17 cellular contexts compared by ENCODE assay signal in the genomic region with DNA sequence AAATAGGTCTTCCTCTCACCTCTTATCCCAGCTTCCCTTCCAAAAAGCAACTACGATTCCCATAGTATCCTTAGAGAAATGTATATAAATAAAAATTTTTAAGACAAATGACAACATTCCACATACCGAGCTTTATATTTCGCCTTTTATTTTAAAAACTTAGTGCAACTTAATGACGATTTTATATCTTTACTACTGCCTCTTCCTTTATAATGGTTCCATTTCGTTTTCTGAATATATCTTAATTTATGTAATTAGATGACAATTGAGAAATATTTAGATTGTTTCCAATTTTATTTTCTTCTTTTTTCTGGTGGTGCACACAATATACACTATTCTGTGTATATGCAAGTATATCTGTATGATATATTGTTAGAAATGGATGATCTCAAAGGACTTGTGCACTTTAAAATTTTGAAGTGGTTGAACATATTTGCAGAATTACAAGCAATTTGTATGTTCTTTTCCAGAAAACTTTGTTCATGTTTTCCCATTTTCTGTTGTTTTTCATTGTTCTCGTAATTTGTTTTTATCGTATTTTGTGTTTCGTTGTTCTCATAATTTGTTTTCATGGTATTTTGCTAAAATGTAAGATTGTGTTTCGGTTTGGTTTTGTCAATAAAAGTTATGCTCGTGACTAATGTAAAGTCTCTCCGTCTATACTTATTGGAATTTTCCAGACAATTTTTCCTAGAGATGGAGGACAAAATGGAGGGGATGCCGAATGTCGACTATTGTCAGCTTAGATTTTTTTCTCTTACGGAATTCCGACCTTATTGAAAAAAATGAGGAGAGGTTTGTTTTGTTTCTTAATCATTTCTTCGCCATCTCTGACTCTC. TPM values are rescaled to one million over a fixed set of nuclear protein-coding genes. Genes with fewer than 3 reads are reported as not detected.
"Had no signal": no experiment of that assay in that cellular context is flagged by ENCODE, and none has a peak within 500 bp of the region (broad histone marks: within the 10 kb centered on the region; RNA-seq: fewer than 3 reads in every experiment).

No MANE protein-coding gene starts in this region.

- H3K4me3 ChIP-seq: lower lobe of right lung, tibial artery, uterus had no signal

- H3K36me3 ChIP-seq: lower lobe of right lung, neutrophil, tibial artery, uterus had no signal

- H3K4me1 Mint-ChIP-seq: brain had no signal

- H3K9me3 Mint-ChIP-seq: activated CD4-positive, alpha-beta memory T cell treated with anti-CD3 and anti-CD28 coated beads, Interleukin-2, amount 10 ng/mL, durations not matched to agents 7 days and 5 days; activated naive CD4-positive, alpha-beta T cell treated with anti-CD3 and anti-CD28 coated beads for 36 hours; central memory CD8-positive, alpha-beta T cell; stimulated activated effector memory CD8-positive, alpha-beta T cell treated with anti-CD3 and anti-CD28 coated beads, Interleukin-12 subunit alpha, Interleukin-12 subunit beta, amount 100 ng/mL, for 72 hours had no signal

- H3K4me3 Mint-ChIP-seq: activated CD4-positive, alpha-beta memory T cell treated with anti-CD3 and anti-CD28 coated beads, Interleukin-2, amount 10 ng/mL, durations not matched to agents 7 days and 5 days; activated naive CD4-positive, alpha-beta T cell treated with anti-CD3 and anti-CD28 coated beads for 36 hours; brain; central memory CD8-positive, alpha-beta T cell; stimulated activated effector memory CD8-positive, alpha-beta T cell treated with anti-CD3 and anti-CD28 coated beads, Interleukin-12 subunit alpha, Interleukin-12 subunit beta, amount 100 ng/mL, for 72 hours had no signal

- H3K27ac Mint-ChIP-seq: activated CD4-positive, alpha-beta memory T cell treated with anti-CD3 and anti-CD28 coated beads, Interleukin-2, amount 10 ng/mL, durations not matched to agents 7 days and 5 days; activated naive CD4-positive, alpha-beta T cell treated with anti-CD3 and anti-CD28 coated beads for 36 hours; brain; immature natural killer cell; stimulated activated effector memory CD8-positive, alpha-beta T cell treated with anti-CD3 and anti-CD28 coated beads, Interleukin-12 subunit alpha, Interleukin-12 subunit beta, amount 100 ng/mL, for 72 hours had no signal

- H3K9me3 ChIP-seq: lower lobe of right lung, neutrophil, tibial artery, uterus had no signal

- H3K27ac ChIP-seq: lower lobe of right lung, neutrophil, tibial artery, uterus had no signal

- DNase-seq: activated CD4-positive, alpha-beta memory T cell treated with anti-CD3 and anti-CD28 coated beads, Interleukin-2, amount 10 ng/mL, durations not matched to agents 7 days and 5 days; activated CD4-positive, alpha-beta T cell treated with anti-CD3 and anti-CD28 coated beads for 1 hour; activated naive CD4-positive, alpha-beta T cell treated with anti-CD3 and anti-CD28 coated beads for 36 hours; dermis blood vessel endothelial cell; immature natural killer cell; left cardiac atrium; lower lobe of right lung; naive thymus-derived CD8-positive, alpha-beta T cell; right cardiac atrium; tibial artery; uterus had no signal

- H3K4me1 ChIP-seq: uterus had no signal

- ATAC-seq: esophagus mucosa; left cardiac atrium; lower lobe of right lung; naive thymus-derived CD8-positive, alpha-beta T cell; right cardiac atrium; stimulated activated effector memory CD8-positive, alpha-beta T cell treated with anti-CD3 and anti-CD28 coated beads, Interleukin-12 subunit alpha, Interleukin-12 subunit beta, amount 100 ng/mL, for 72 hours had no signal

- H3K36me3 Mint-ChIP-seq: brain, immature natural killer cell had no signal

RNA-seq across cellular contexts. Expression of gene HOXB13, which starts 20.4 kb away (rescaled TPM):
- total RNA-seq: activated CD4-positive, alpha-beta memory T cell treated with anti-CD3 and anti-CD28 coated beads, Interleukin-2, amount 10 ng/mL, durations not matched to agents 7 days and 5 days; activated naive CD4-positive, alpha-beta T cell treated with anti-CD3 and anti-CD28 coated beads for 36 hours; dermis blood vessel endothelial cell; esophagus mucosa; left cardiac atrium; lower lobe of right lung; naive thymus-derived CD8-positive, alpha-beta T cell; posterior vena cava; right cardiac atrium; uterus had no signal
- polyA plus RNA-seq: immature natural killer cell; naive thymus-derived CD8-positive, alpha-beta T cell; right cardiac atrium had no signal

RNA-seq across cellular contexts. Expression of gene PRAC2, which starts 26.0 kb away (rescaled TPM):
- total RNA-seq: activated CD4-positive, alpha-beta memory T cell treated with anti-CD3 and anti-CD28 coated beads, Interleukin-2, amount 10 ng/mL, durations not matched to agents 7 days and 5 days; activated naive CD4-positive, alpha-beta T cell treated with anti-CD3 and anti-CD28 coated beads for 36 hours; dermis blood vessel endothelial cell; esophagus mucosa; left cardiac atrium; lower lobe of right lung; naive thymus-derived CD8-positive, alpha-beta T cell; posterior vena cava; right cardiac atrium; uterus had no signal
- polyA plus RNA-seq: immature natural killer cell; naive thymus-derived CD8-positive, alpha-beta T cell; right cardiac atrium had no signal

RNA-seq across cellular contexts. Expression of gene PRAC1, which starts 26.6 kb away (rescaled TPM):
- total RNA-seq: activated CD4-positive, alpha-beta memory T cell treated with anti-CD3 and anti-CD28 coated beads, Interleukin-2, amount 10 ng/mL, durations not matched to agents 7 days and 5 days; activated naive CD4-positive, alpha-beta T cell treated with anti-CD3 and anti-CD28 coated beads for 36 hours; dermis blood vessel endothelial cell; esophagus mucosa; left cardiac atrium; lower lobe of right lung; naive thymus-derived CD8-positive, alpha-beta T cell; posterior vena cava; right cardiac atrium; uterus had no signal
- polyA plus RNA-seq: immature natural killer cell; naive thymus-derived CD8-positive, alpha-beta T cell; right cardiac atrium had no signal
